ENCODE assay signal across 8 cellular contexts in the genomic region with DNA sequence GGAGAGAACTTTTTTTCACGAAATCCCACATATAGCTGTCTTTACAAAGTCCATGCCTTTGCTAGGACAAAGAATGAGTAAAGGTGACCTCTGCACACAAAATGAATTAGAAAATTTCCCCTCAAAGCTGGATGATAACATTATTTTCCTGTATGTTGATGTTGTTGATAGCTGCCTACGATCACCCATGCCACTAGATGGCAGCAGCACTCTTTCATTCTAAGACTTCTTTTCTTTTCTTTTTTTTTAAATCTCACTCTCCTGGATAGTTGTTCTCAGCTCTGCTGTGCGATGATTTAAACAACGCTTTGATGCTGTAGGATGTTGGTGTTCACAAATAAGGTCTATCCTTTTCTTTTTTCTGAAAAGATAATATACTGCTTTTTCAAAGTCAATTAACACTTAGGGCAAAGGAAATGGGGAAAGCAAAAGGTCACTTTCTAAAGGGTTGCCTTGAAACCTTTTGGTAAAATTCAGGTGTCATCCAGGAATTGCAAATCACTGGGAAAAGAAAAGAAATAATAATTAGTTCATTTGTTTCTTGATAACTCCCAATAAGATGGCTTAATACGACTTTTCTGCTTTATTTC.
DNase-seq lines count a peak whose midpoint lies in the region; ATAC-seq, FAIRE-seq and TF ChIP-seq lines count a peak whose summit lies in the region.

No MANE protein-coding gene starts in this region.

- no peak overlapping the region for H2AFZ ChIP-seq in OCI-LY3 (ENCODE audit: low read depth, low read length)

- H3K4me3 ChIP-seq in Jurkat, Clone E6-1 (ENCODE audit: low read length), result no peak overlapping the region
- H3K4me3 ChIP-seq in OCI-LY3 (ENCODE audit: low read length), result peak overlapping the region; percentile 17; the same call in 1 of the 2 replicates

- H3K9ac ChIP-seq in OCI-LY3 (ENCODE audit: low read length), result no peak overlapping the region

- peaks cover 35% of the 10 kb centered on the region for H3K4me1 ChIP-seq in OCI-LY3 (ENCODE audit: low read length)

- H3K36me3 ChIP-seq in OCI-LY3 (replicated peaks; ENCODE audit: low read depth, low read length), result no peaks in the 10 kb centered on the region

- H3K27me3 ChIP-seq in OCI-LY3 (ENCODE audit: low read depth, low read length), result 0 out of 2 replicates have a peak, but pooled peaks cover 3% of the 10 kb centered on the region

- intact Hi-C loops in Right ventricle myocardium superior (cut with DNase I), result loop anchor here (5.0 kb wide), 1 partner anchor 280 kb away; no protein-coding TSS in a partner anchor

- peak; percentile 73 for DNase-seq in Jurkat, Clone E6-1 (ENCODE audit: low read depth, low spot score)
- DNase-seq in activated naive CD4-positive, alpha-beta T cell treated with Interleukin-2 at 50 U/mL for 16 hours, result peak; percentile 24
- DNase-seq in Right ventricle myocardium superior (peak; percentile 44), retina (peak; percentile 63)

- H3K4me2 ChIP-seq in OCI-LY3 (ENCODE audit: low read length), result peak overlapping the region; percentile 63

- peak; percentile 86 for ATAC-seq in GM21619 (IDR thresholded peaks at IDR 0.05; ENCODE audit: unreplicated experiment)
- ATAC-seq in Right ventricle myocardium superior (ENCODE audit: poor library complexity), result peak; percentile 82
- no peak for ATAC-seq in HG02763 (IDR thresholded peaks at IDR 0.05; ENCODE audit: unreplicated experiment)

- peak; percentile 91 for TF ChIP-seq CTCF in OCI-LY3 (IDR thresholded peaks at IDR 0.05; ENCODE audit: low read depth, low read length)

- no peak overlapping the region for H3K27ac ChIP-seq in OCI-LY3 (ENCODE audit: low read length)

- FAIRE-seq in G401.6 (lab: Jason Lieb, UNC), result peak; percentile 90

- H4K20me1 ChIP-seq in OCI-LY3 (ENCODE audit: insufficient read depth, low read length), result no peaks in the 10 kb centered on the region

- H3K79me2 ChIP-seq in OCI-LY3 (ENCODE audit: low read length), result no peaks in the 10 kb centered on the region

- no peaks in the 10 kb centered on the region for H3K9me3 ChIP-seq in OCI-LY3 (ENCODE audit: insufficient read depth, low read length)
